1 cellular context compared by ENCODE assay signal in genomic region chr5:53733853-53734252, GRCh38.
TF ChIP-seq lines count a peak whose summit lies in the region.

No MANE protein-coding gene starts in this region.

TF ChIP-seq in GM23338, 12 proteins besides CTCF, POLR2A, EP300 and RAD21 (continued from another document):
- no peak for TF ChIP-seq ZNF462 (CRISPR knock-in tag; IDR thresholded peaks at IDR 0.05)
- no peak for TF ChIP-seq ETS1 (IDR thresholded peaks at IDR 0.05)
- no peak for TF ChIP-seq JUNB (IDR thresholded peaks at IDR 0.05; ENCODE audit: unreplicated experiment)
- no peak for TF ChIP-seq EZH2phosphoT487 (IDR thresholded peaks at IDR 0.05; ENCODE audit: unreplicated experiment)
- TF ChIP-seq ZNF114 (CRISPR knock-in tag; IDR thresholded peaks at IDR 0.05), result no peak
- no peak for TF ChIP-seq ZNF331 (CRISPR knock-in tag; IDR thresholded peaks at IDR 0.05; ENCODE audit: low read depth)
- TF ChIP-seq CREB1 (CRISPR knock-in tag; IDR thresholded peaks at IDR 0.05; ENCODE audit: low read depth), result no peak
- TF ChIP-seq REST (IDR thresholded peaks at IDR 0.05; ENCODE audit: unreplicated experiment), result no peak
- no peak for TF ChIP-seq EZH2 (IDR thresholded peaks at IDR 0.05; ENCODE audit: low read depth, unreplicated experiment)
- no peak for TF ChIP-seq STAT1 (IDR thresholded peaks at IDR 0.05; ENCODE audit: unreplicated experiment)
